ENCODE assay signal across 8 cellular contexts in genomic region chr17:15683824-15684478, GRCh38. TPM values are rescaled to one million over a fixed set of nuclear protein-coding genes. Genes with fewer than 3 reads are reported as not detected.
A peak's percentile ranks its signal among the peaks of the same experiment; 100 is the strongest.
DNase-seq lines count a peak whose midpoint lies in the region; FAIRE-seq and TF ChIP-seq lines count a peak whose summit lies in the region.
"Not testable (repeated sequence)": the region's sequence is repeated elsewhere in the genome, so short reads cannot be mapped to it uniquely, and the experiment has no call there.

TRIM16 (minus strand) TSS chr17:15684311; CDS start chr17:15651609, 32,702 bp downstream.

- FAIRE-seq in H54 (lab: Jason Lieb, UNC) = not testable (repeated sequence)

- H3K4me3 Mint-ChIP-seq in nephron progenitor cell = peak within 1 kb of the TSS; percentile 93

- H3K27me3 ChIP-seq in SJSA1 (replicated peaks) = not testable (repeated sequence)

- TF ChIP-seq POLR2A in H54 (IDR thresholded peaks at IDR 0.05; ENCODE audit: low read depth, low read length) = peak; percentile 52; the same call in 1 of the 2 replicates

- H3K4me3 ChIP-seq in SJSA1 = peak within 1 kb of the TSS; percentile 35
- H3K4me3 ChIP-seq in foreskin fibroblast (ENCODE audit: low read depth in 1 of 2, low read length in 2 of 2) = peak within 1 kb of the TSS; percentile 56 to 66

- H3K4me1 ChIP-seq in SJSA1 (replicated peaks) = not testable (repeated sequence)

- TF ChIP-seq CTCF in foreskin fibroblast (IDR thresholded peaks at IDR 0.05; ENCODE audit: low read depth, low read length) = peak; percentile 17
- not testable (repeated sequence) for TF ChIP-seq CTCF in nephron progenitor cell (IDR thresholded peaks at IDR 0.05)

- not testable (repeated sequence) for H3K9me3 ChIP-seq in SJSA1 (replicated peaks)

- peak within 1 kb of the TSS; percentile 66 for H3K27ac Mint-ChIP-seq in nephron progenitor cell

- H3K9me3 Mint-ChIP-seq in nephron progenitor cell = peaks cover 13% of the 10 kb centered on the region

- H3K27me3 Mint-ChIP-seq in nephron progenitor cell (ENCODE audit: low read depth, poor library complexity) = peaks cover 11% of the 10 kb centered on the region

- peaks cover 20% of the 10 kb centered on the region for H3K36me3 Mint-ChIP-seq in nephron progenitor cell (ENCODE audit: low read depth)

- H3K27ac ChIP-seq in SJSA1 = not testable (repeated sequence)

- peaks cover 40% of the 10 kb centered on the region for H3K4me1 Mint-ChIP-seq in nephron progenitor cell

- DNase-seq in ELF-1 (ENCODE audit: low read depth, low spot score) = peak; percentile 57
- peak; percentile 38 for DNase-seq in H54 (ENCODE audit: insufficient read length, low spot score)
- peak; percentile 59 for DNase-seq in LHCN-M2 (ENCODE audit: low read depth)
- peak; percentile 57 to 64 for DNase-seq in SJSA1 (ENCODE audit: low read depth in 1 of 2, low spot score in 2 of 2)
- DNase-seq in activated gamma-delta T cell treated with Interleukin-2 at 50 U/mL for 16 hours = peak; percentile 74
- DNase-seq in foreskin fibroblast = peak; percentile 30 to 80
- peak; percentile 77 for DNase-seq in nephron progenitor cell
- DNase-seq in stimulated activated naive CD4-positive, alpha-beta T cell (lab: John Stamatoyannopoulos, UW) = peak; percentile 39 to 85 (median 76)

- H3K36me3 ChIP-seq in SJSA1 = not testable (repeated sequence)

RNA-seq across cellular contexts. Expression of gene TRIM16, which starts in this region (rescaled TPM):
- 48.5 TPM in 2 replicates for total RNA-seq in LHCN-M2 (2014; rRNA removed)
- polyA plus RNA-seq in LHCN-M2 (2012) = 72.4 TPM
- 56.9 and 111 TPM in 2 replicates for total RNA-seq in SJSA1 (2014; rRNA removed; shearing (Covaris generic))
